ENCODE assay signal across 8 cellular contexts in genomic region chr5:131634666-131634995, GRCh38. TPM values are rescaled to one million over a fixed set of nuclear protein-coding genes. Genes with fewer than 3 reads are reported as not detected.
A peak's percentile ranks its signal among the peaks of the same experiment; 100 is the strongest.
DNase-seq lines count a peak whose midpoint lies in the region; ATAC-seq and TF ChIP-seq lines count a peak whose summit lies in the region.

No MANE protein-coding gene starts in this region.

- H3K27me3 ChIP-seq in neural progenitor cell (no peaks in the 10 kb centered on the region), tibial nerve (no peaks in the 10 kb centered on the region)

- peak overlapping the region; percentile 87 for H3K4me3 ChIP-seq in GM12875 (ENCODE audit: low read depth, low read length)
- peak overlapping the region; percentile 73 for H3K4me3 ChIP-seq in neural progenitor cell
- H3K4me3 ChIP-seq in tibial nerve: peak overlapping the region; percentile 60 to 92 (median 77)

- peak overlapping the region; percentile 87 for H2AFZ ChIP-seq in neural progenitor cell (replicated peaks)

- H3K27ac Mint-ChIP-seq in neural progenitor cell: peak overlapping the region; percentile 98

- no peaks in the 10 kb centered on the region for H3K36me3 ChIP-seq in neural progenitor cell
- no peaks in the 10 kb centered on the region for H3K36me3 ChIP-seq in tibial nerve

- peaks cover 53% of the 10 kb centered on the region for H3K79me2 ChIP-seq in neural progenitor cell (ENCODE audit: low read depth)

- H3K27me3 Mint-ChIP-seq in neural progenitor cell (ENCODE audit: insufficient read depth, low read depth): no peaks in the 10 kb centered on the region

- peak overlapping the region; percentile 17 for H3K27ac ChIP-seq in neural progenitor cell
- H3K27ac ChIP-seq in tibial nerve: peak overlapping the region; percentile 91 to 99 (median 95)

- no peaks in the 10 kb centered on the region for H3K9me3 ChIP-seq in neural progenitor cell (ENCODE audit: low read depth)
- H3K9me3 ChIP-seq in tibial nerve: no peaks in the 10 kb centered on the region

- H3F3A ChIP-seq in neural progenitor cell (ENCODE audit: low read depth): peaks cover 16% of the 10 kb centered on the region

- peak overlapping the region; percentile 98 for H3K4me3 Mint-ChIP-seq in neural progenitor cell

- H3K9ac ChIP-seq in neural progenitor cell: peak overlapping the region; percentile 66

- H3K9me3 Mint-ChIP-seq in neural progenitor cell: no peaks in the 10 kb centered on the region

- no peak for TF ChIP-seq CTCF in GM12875 (IDR thresholded peaks at IDR 0.05; ENCODE audit: borderline replicate concordance, insufficient read depth, low read depth, low read length)
- peak; percentile 11 for TF ChIP-seq CTCF in neural progenitor cell (IDR thresholded peaks at IDR 0.05)
- no peak for TF ChIP-seq CTCF in tibial nerve (IDR thresholded peaks at IDR 0.05)

- 0 to 1% methylated on average over 15 to 21 of the region's 21 CpGs for WGBS in tibial nerve, 2 donors

- TF ChIP-seq EP300 in tibial nerve (IDR thresholded peaks at IDR 0.05): no peak

- peak; percentile 18 for ATAC-seq in HG02973 (IDR thresholded peaks at IDR 0.05; ENCODE audit: unreplicated experiment)

- no peaks in the 10 kb centered on the region for H3K36me3 Mint-ChIP-seq in neural progenitor cell

- DNase-seq in A172 (ENCODE audit: low spot score) (peak; percentile 62), NCI-H748 treated with DMSO at 0.1 percent for 48 hours (lab: John Stamatoyannopoulos, UW) (peak; percentile 63), activated T-helper 1 cell treated with Interleukin-2 at 50 U/mL for 16 hours (ENCODE audit: low read depth) (peak; percentile 38), fibroblast of peridontal ligament (ENCODE audit: extremely low read depth) (peak; percentile 47), neural progenitor cell (ENCODE audit: low spot score) (peak; percentile 88), tibial nerve (ENCODE audit: low spot score in 2 of 2) (peak; percentile 33 to 39)

- peaks cover 18% of the 10 kb centered on the region for H3K4me1 Mint-ChIP-seq in neural progenitor cell

- no peak for TF ChIP-seq POLR2A in tibial nerve (IDR thresholded peaks at IDR 0.05)

- H3K4me1 ChIP-seq in neural progenitor cell: peaks cover 12% of the 10 kb centered on the region
- peaks cover 0 to 49% (median 25%) of the 10 kb centered on the region in 4 donors for H3K4me1 ChIP-seq in tibial nerve

- peak overlapping the region; percentile 87 for H3K4me2 ChIP-seq in neural progenitor cell

- H4K20me1 ChIP-seq in neural progenitor cell (ENCODE audit: low read depth): peaks cover 19% of the 10 kb centered on the region

RNA-seq across cellular contexts. Expression of gene RAPGEF6, which starts 0.4 kb away (rescaled TPM):
- total RNA-seq in A172 (2014; rRNA removed; shearing (Covaris generic)): 12.2 and 14.1 TPM in 2 replicates
- 15.4 and 18.1 TPM in 2 replicates for total RNA-seq in neural progenitor cell (ENCODE audit: low replicate concordance)
- 10 to 100 TPM; 25.1 to 36.4 (median 26.6) TPM for total RNA-seq in tibial nerve

Comparison
In these comparisons a context has a peak if more than half of its experiments do, and no peak if none do; other contexts are left out.
1. Peak in every context shown above with its lines: DNase-seq, ATAC-seq, H3K4me3 ChIP-seq and H3K27ac ChIP-seq.
2. DNase-seq: peak in every context shown above with its lines; median percentile 88 in neural progenitor cell; 63 in NCI-H748 treated with DMSO at 0.1 percent for 48 hours; 62 in A172; 47 in fibroblast of peridontal ligament; 38 in activated T-helper 1 cell treated with Interleukin-2 at 50 U/mL for 16 hours; 36 in tibial nerve.